ENCODE assay signal across 8 cellular contexts in genomic region chr5:5422819-5423515, GRCh38. TPM values are rescaled to one million over a fixed set of nuclear protein-coding genes. Genes with fewer than 3 reads are reported as not detected.
A peak's percentile ranks its signal among the peaks of the same experiment; 100 is the strongest.
DNase-seq lines count a peak whose midpoint lies in the region; ATAC-seq lines count a peak whose summit lies in the region.

No MANE protein-coding gene starts in this region.

- no peak overlapping the region for H3K27ac Mint-ChIP-seq in activated T-helper 17 cell treated with anti-CD3 and anti-CD28 coated beads, Interleukin-2, amount 50 U/mL, for 72 hours
- peak overlapping the region; percentile 95 for H3K27ac Mint-ChIP-seq in stimulated activated naive B cell treated with anti-CD40 and anti-IgM and Interleukin-4, amounts not matched to agents 10 μg/mL and 1 μg/mL and 100 μg/mL, for 72 hours

- H3K4me1 Mint-ChIP-seq in activated T-helper 17 cell treated with anti-CD3 and anti-CD28 coated beads, Interleukin-2, amount 50 U/mL, for 72 hours = peaks cover 12% of the 10 kb centered on the region
- peaks cover 14 to 16% of the 10 kb centered on the region in 2 donors for H3K4me1 Mint-ChIP-seq in stimulated activated naive B cell treated with anti-CD40 and anti-IgM and Interleukin-4, amounts not matched to agents 10 μg/mL and 1 μg/mL and 100 μg/mL, for 72 hours

- no peak overlapping the region for H3K4me3 Mint-ChIP-seq in activated T-helper 17 cell treated with anti-CD3 and anti-CD28 coated beads, Interleukin-2, amount 50 U/mL, for 72 hours
- H3K4me3 Mint-ChIP-seq in stimulated activated naive B cell treated with anti-CD40 and anti-IgM and Interleukin-4, amounts not matched to agents 10 μg/mL and 1 μg/mL and 100 μg/mL, for 72 hours = no peak overlapping the region

- peaks cover 5% of the 10 kb centered on the region for H3K36me3 Mint-ChIP-seq in activated T-helper 17 cell treated with anti-CD3 and anti-CD28 coated beads, Interleukin-2, amount 50 U/mL, for 72 hours (ENCODE audit: low read depth)
- peaks cover 6% of the 10 kb centered on the region in 2 donors for H3K36me3 Mint-ChIP-seq in stimulated activated naive B cell treated with anti-CD40 and anti-IgM and Interleukin-4, amounts not matched to agents 10 μg/mL and 1 μg/mL and 100 μg/mL, for 72 hours

- no peaks in the 10 kb centered on the region for H3K9me3 Mint-ChIP-seq in activated T-helper 17 cell treated with anti-CD3 and anti-CD28 coated beads, Interleukin-2, amount 50 U/mL, for 72 hours
- no peaks in the 10 kb centered on the region for H3K9me3 Mint-ChIP-seq in stimulated activated naive B cell treated with anti-CD40 and anti-IgM and Interleukin-4, amounts not matched to agents 10 μg/mL and 1 μg/mL and 100 μg/mL, for 72 hours

- peak overlapping the region; percentile 87 for H3K4me3 ChIP-seq in iPS-18c (ENCODE audit: insufficient read depth, low read depth, low read length)

- ATAC-seq in GM19372 (IDR thresholded peaks at IDR 0.05; ENCODE audit: low read depth, unreplicated experiment) = peak; percentile 21
- peak; percentile 23 for ATAC-seq in HG03432 (IDR thresholded peaks at IDR 0.05; ENCODE audit: unreplicated experiment)
- peak; percentile 15 for ATAC-seq in activated T-helper 17 cell treated with anti-CD3 and anti-CD28 coated beads, Interleukin-2, amount 50 U/mL, for 72 hours (replicated peaks)
- peak; percentile 15 to 23 for ATAC-seq in stimulated activated naive B cell treated with anti-CD40 and anti-IgM and Interleukin-4, amounts not matched to agents 10 μg/mL and 1 μg/mL and 100 μg/mL, for 72 hours (replicated peaks)

- DNase-seq in CD1c-positive myeloid dendritic cell (ENCODE audit: extremely low spot score) (peak; percentile 3), mesenteric fat pad (ENCODE audit: low spot score) (no peak)
- no peak for DNase-seq in stimulated activated naive B cell treated with anti-CD40 and anti-IgM and Interleukin-4, amounts not matched to agents 10 μg/mL and 1 μg/mL and 100 μg/mL, for 72 hours
- no peak for DNase-seq in stimulated activated CD4-positive, alpha-beta T cell treated with anti-CD3 and anti-CD28 coated beads, Interleukin-4, amount 100 ng/mL, for 24 hours

- no peaks in the 10 kb centered on the region for H3K9me3 ChIP-seq in iPS-18c (ENCODE audit: control insufficient read depth, insufficient read depth, low read length)

- H3K27me3 Mint-ChIP-seq in activated T-helper 17 cell treated with anti-CD3 and anti-CD28 coated beads, Interleukin-2, amount 50 U/mL, for 72 hours = no peaks in the 10 kb centered on the region
- H3K27me3 Mint-ChIP-seq in stimulated activated naive B cell treated with anti-CD40 and anti-IgM and Interleukin-4, amounts not matched to agents 10 μg/mL and 1 μg/mL and 100 μg/mL, for 72 hours = no peaks in the 10 kb centered on the region

RNA-seq across cellular contexts. Expression of gene ICE1, which starts 0.5 kb away (rescaled TPM):
- 10 to 100 TPM; 19.1 to 27.8 TPM for total RNA-seq in activated T-helper 17 cell treated with anti-CD3 and anti-CD28 coated beads, Interleukin-2, amount 50 U/mL, for 72 hours
- total RNA-seq in mesenteric fat pad = 26.5 TPM
